ENCODE assay signal across 9 cellular contexts in genomic region chr4:77699731-77700210, GRCh38.
DNase-seq lines count a peak whose midpoint lies in the region; ATAC-seq and TF ChIP-seq lines count a peak whose summit lies in the region.
"Had no signal": no experiment of that assay in that cellular context is flagged by ENCODE, and none has a peak within 500 bp of the region (broad histone marks: within the 10 kb centered on the region; RNA-seq: fewer than 3 reads in every experiment).

No MANE protein-coding gene starts in this region.

- no peak overlapping the region for H2BK120ac ChIP-seq in neuronal stem cell (ENCODE audit: low read depth, low read length)

- TF ChIP-seq POLR2A in upper lobe of left lung (IDR thresholded peaks at IDR 0.05) = no peak

- H3K4ac ChIP-seq in neuronal stem cell (ENCODE audit: low read length) = no peak overlapping the region

- no peaks in the 10 kb centered on the region for H3K79me1 ChIP-seq in neuronal stem cell (ENCODE audit: low read depth, low read length)

- no peak overlapping the region for H2BK15ac ChIP-seq in neuronal stem cell (ENCODE audit: low read length)

- H2AFZ ChIP-seq in neuronal stem cell (ENCODE audit: low read length) = peak overlapping the region; percentile 61

- H3K27me3 ChIP-seq in ectodermal cell (ENCODE audit: control insufficient read depth, insufficient read depth, low read length, poor library complexity, severe bottlenecking) (no peaks in the 10 kb centered on the region), neuronal stem cell (ENCODE audit: control insufficient read depth in 3 of 3, insufficient read depth in 3 of 3, low read depth in 1 of 3, low read length in 3 of 3) (no peaks in the 10 kb centered on the region), upper lobe of left lung (no peaks in the 10 kb centered on the region)

- H2BK12ac ChIP-seq in neuronal stem cell (ENCODE audit: low read length) = no peak overlapping the region

- no peak overlapping the region for H3K18ac ChIP-seq in neuronal stem cell (ENCODE audit: low read length)

- H3K27ac ChIP-seq in ectodermal cell (ENCODE audit: insufficient read depth, low read depth, low read length, poor library complexity, severe bottlenecking) (peak overlapping the region; percentile 80), neuronal stem cell (replicated peaks; ENCODE audit: low read length) (peak overlapping the region; percentile 87), upper lobe of left lung (no peak overlapping the region)

- H3K9ac ChIP-seq in neuronal stem cell (ENCODE audit: low read depth, low read length, poor library complexity) = no peak overlapping the region

- H3K23ac ChIP-seq in neuronal stem cell (ENCODE audit: low read depth, low read length, poor library complexity) = no peak overlapping the region

- H3K36me3 ChIP-seq in ectodermal cell (ENCODE audit: control insufficient read depth, insufficient read depth, low read length) (no peaks in the 10 kb centered on the region), neuronal stem cell (replicated peaks in 1 of 2; ENCODE audit: control insufficient read depth in 2 of 2, insufficient read depth in 2 of 2, low read length in 2 of 2) (no peaks in the 10 kb centered on the region), upper lobe of left lung (no peaks in the 10 kb centered on the region)

- H3K9me3 ChIP-seq in ectodermal cell (ENCODE audit: control insufficient read depth, low read length) (no peaks in the 10 kb centered on the region), neuronal stem cell (replicated peaks in 1 of 2; ENCODE audit: control insufficient read depth in 2 of 2, insufficient read depth in 1 of 2, low read depth in 1 of 2, low read length in 2 of 2) (no peaks in the 10 kb centered on the region), upper lobe of left lung (no peaks in the 10 kb centered on the region)

- H4K91ac ChIP-seq in neuronal stem cell (ENCODE audit: low read depth, low read length, poor library complexity) = no peak overlapping the region

- no peak for ATAC-seq in upper lobe of left lung (ENCODE audit: low FRiP score in 2 of 2)

- WGBS in ectodermal cell, 2 experiments = 35 to 42% methylated on average over 3 of the region's 3 CpGs
- no CpG with 5 or more reads among the region's 3 CpGs for WGBS in neuronal stem cell (ENCODE audit: extremely low coverage in 2 of 2, insufficient read length in 2 of 2, insufficient replicate concordance in 1 of 2), 2 donors
- WGBS in upper lobe of left lung, 2 donors = 44 to 49% methylated on average over 3 of the region's 3 CpGs

- DNase-seq in ELR (ENCODE audit: low read depth) = peak; percentile 84
- peak; percentile 91 for DNase-seq in NCI-H2227 treated with DMSO at 0.1 percent for 48 hours (lab: John Stamatoyannopoulos, UW)
- peak; percentile 55 for DNase-seq in neuronal stem cell (ENCODE audit: low spot score)
- no peak for DNase-seq in upper lobe of left lung
- no peak for DNase-seq in pons (ENCODE audit: low spot score)
- DNase-seq in cerebellar nuclear complex (lab: John Stamatoyannopoulos, UW) = no peak
- DNase-seq in GM19238 (ENCODE audit: insufficient read length, low spot score) = no peak
- DNase-seq: activated naive CD4-positive, alpha-beta T cell had no signal

- no peak overlapping the region for H2AK5ac ChIP-seq in neuronal stem cell (ENCODE audit: low read depth, low read length)

- H3K4me2 ChIP-seq in neuronal stem cell (ENCODE audit: insufficient read depth, low read length, poor library complexity, severe bottlenecking) = peak overlapping the region; percentile 28

- TF ChIP-seq EP300 in upper lobe of left lung (IDR thresholded peaks at IDR 0.05) = no peak

- H3K4me1 ChIP-seq in ectodermal cell (ENCODE audit: control insufficient read depth, insufficient read depth, low read length) (peaks cover 11% of the 10 kb centered on the region), neuronal stem cell (ENCODE audit: control insufficient read depth in 2 of 2, insufficient read depth in 1 of 2, low read depth in 1 of 2, low read length in 2 of 2) (peaks cover 6 to 18% of the 10 kb centered on the region in 2 donors), upper lobe of left lung (no peaks in the 10 kb centered on the region)

- no peak overlapping the region for H2BK5ac ChIP-seq in neuronal stem cell (ENCODE audit: low read length)

- H3K4me3 ChIP-seq in ectodermal cell (ENCODE audit: insufficient read depth, low read depth, low read length) = no peak overlapping the region
- no peak overlapping the region for H3K4me3 ChIP-seq in neuronal stem cell (ENCODE audit: low read length in 2 of 2)
- no peak overlapping the region for H3K4me3 ChIP-seq in upper lobe of left lung

- no peak for TF ChIP-seq CTCF in upper lobe of left lung (IDR thresholded peaks at IDR 0.05)

- H4K8ac ChIP-seq in neuronal stem cell (ENCODE audit: low read depth, low read length) = no peak overlapping the region

- H3K14ac ChIP-seq in neuronal stem cell (ENCODE audit: low read length) = no peak overlapping the region

Comparison
In these comparisons a context has a peak if more than half of its experiments do, and no peak if none do; other contexts are left out.
1. DNase-seq: peak in ELR (single experiment), NCI-H2227 treated with DMSO at 0.1 percent for 48 hours (single experiment) and neuronal stem cell (single experiment); none in upper lobe of left lung (0 of 2), pons (single experiment), cerebellar nuclear complex (0 of 2) and GM19238 (single experiment).
2. H3K27ac ChIP-seq: peak in ectodermal cell (single experiment) and neuronal stem cell (single experiment); none in upper lobe of left lung (0 of 4).